Comparison of ENCODE assay signal across 15 cellular contexts in genomic region chr7:47559306-47560220, GRCh38. TPM values are rescaled to one million over a fixed set of nuclear protein-coding genes. Genes with fewer than 3 reads are reported as not detected.
DNase-seq lines count a peak whose midpoint lies in the region; ATAC-seq and TF ChIP-seq lines count a peak whose summit lies in the region.
"Had no signal": no experiment of that assay in that cellular context is flagged by ENCODE, and none has a peak within 500 bp of the region (broad histone marks: within the 10 kb centered on the region; RNA-seq: fewer than 3 reads in every experiment).

No MANE protein-coding gene starts in this region.

- peak overlapping the region in 1 of 2 experiments; percentile 55 for H3K4ac ChIP-seq in mesenchymal stem cell (ENCODE audit: low read depth in 1 of 2, low read length in 2 of 2)

- ATAC-seq in RWPE2 (ENCODE audit: low read depth) (no peak), HG03439 (IDR thresholded peaks at IDR 0.05; ENCODE audit: unreplicated experiment) (no peak), gastroesophageal sphincter (no peak)
- ATAC-seq: CD8-positive, alpha-beta T cell; HCT116 had no signal

- intact Hi-C loops in CD14-positive monocyte (cut with micrococcal nuclease) = no loop called here

- H2BK12ac ChIP-seq in mesenchymal stem cell (ENCODE audit: low read length in 2 of 2) = peak overlapping the region in 1 of 2 experiments; percentile 68

- no peak overlapping the region for H2BK5ac ChIP-seq in mesenchymal stem cell (ENCODE audit: low read depth, low read length, poor library complexity, severe bottlenecking)

- over 99% methylated on average over 16 of the region's 17 CpGs for WGBS in mesenchymal stem cell
- WGBS in gastroesophageal sphincter (ENCODE audit: low coverage in 1 of 2), 2 donors = 92 to 98% methylated on average over 2 to 7 of the region's 17 CpGs

- peak overlapping the region; percentile 27 for H2AK5ac ChIP-seq in mesenchymal stem cell (ENCODE audit: low read length, severe bottlenecking)

- H3K9ac ChIP-seq in mesenchymal stem cell (ENCODE audit: low read length) = no peak overlapping the region
- H3K9ac ChIP-seq: GM23248 had no signal

- H2BK15ac ChIP-seq in mesenchymal stem cell (ENCODE audit: low read depth, poor library complexity, severe bottlenecking) = no peak overlapping the region

- no peak for TF ChIP-seq EP300 in gastroesophageal sphincter (IDR thresholded peaks at IDR 0.05)

- no peak overlapping the region for H4K91ac ChIP-seq in mesenchymal stem cell (ENCODE audit: low read length)

- DNase-seq in CD14-positive monocyte (ENCODE audit: low spot score) = no peak
- DNase-seq in RWPE2 (ENCODE audit: low spot score) = no peak
- no peak for DNase-seq in mesenchymal stem cell
- no peak for DNase-seq in progenitor cell of endocrine pancreas (ENCODE audit: low spot score, unreplicated experiment)
- no peak for DNase-seq in activated T-cell treated with anti-CD3 and anti-CD28 coated beads, Interleukin-2, amount 50 U/mL, for 24 hours
- DNase-seq: BE2C; CD8-positive, alpha-beta T cell; COR-L47; DND-41; GDM1; GM23248 had no signal

- H3K36me3 Mint-ChIP-seq in CD14-positive monocyte (peaks cover 33 to 56% of the 10 kb centered on the region in 2 donors), progenitor cell of endocrine pancreas (ENCODE audit: insufficient read depth) (peaks cover 12% of the 10 kb centered on the region)
- no peaks in the 10 kb centered on the region for H3K36me3 Mint-ChIP-seq in activated T-cell treated with anti-CD3 and anti-CD28 coated beads, Interleukin-2, amount 50 U/mL, for 24 hours (ENCODE audit: low read depth)
- H3K36me3 Mint-ChIP-seq: CD8-positive, alpha-beta T cell had no signal

- 0 out of 2 replicates have a peak, but pooled peaks cover 5% of the 10 kb centered on the region for H3K36me3 ChIP-seq in RWPE2 (ENCODE audit: low read depth)
- peaks cover 0 to 21% of the 10 kb centered on the region in 2 experiments for H3K36me3 ChIP-seq in mesenchymal stem cell (ENCODE audit: control insufficient read depth in 1 of 2, insufficient read depth in 2 of 2, low read depth in 1 of 2, low read length in 2 of 2)
- no peaks in the 10 kb centered on the region for H3K36me3 ChIP-seq in gastroesophageal sphincter
- H3K36me3 ChIP-seq: BE2C had no signal

- peak overlapping the region; percentile 39 for H4K8ac ChIP-seq in mesenchymal stem cell (ENCODE audit: low read length)

- H3K14ac ChIP-seq in mesenchymal stem cell (ENCODE audit: low read length in 2 of 2) = peak overlapping the region in 1 of 2 experiments; percentile 53

- peak overlapping the region in 1 of 2 experiments; percentile 79 for H3K23ac ChIP-seq in mesenchymal stem cell (ENCODE audit: low read length in 2 of 2)

- H3K4me2 ChIP-seq in mesenchymal stem cell (ENCODE audit: low read length, poor library complexity, severe bottlenecking) = no peak overlapping the region

- H3K27ac Mint-ChIP-seq in CD14-positive monocyte = peak overlapping the region in 4 of 7 donors; percentile 12 to 75 (median 62)
- peak overlapping the region; percentile 34 for H3K27ac Mint-ChIP-seq in progenitor cell of endocrine pancreas
- H3K27ac Mint-ChIP-seq in activated T-cell treated with anti-CD3 and anti-CD28 coated beads, Interleukin-2, amount 50 U/mL, for 24 hours = no peak overlapping the region
- H3K27ac Mint-ChIP-seq: CD8-positive, alpha-beta T cell had no signal

- H3K27ac ChIP-seq in RWPE2 (ENCODE audit: poor library complexity, severe bottlenecking) (peak overlapping the region; percentile 91), mesenchymal stem cell (ENCODE audit: low read length, poor library complexity, severe bottlenecking) (no peak overlapping the region), gastroesophageal sphincter (no peak overlapping the region)
- H3K27ac ChIP-seq: C4-2B, GM23248 had no signal

- no peaks in the 10 kb centered on the region for H3K9me3 Mint-ChIP-seq in CD14-positive monocyte
- H3K9me3 Mint-ChIP-seq in progenitor cell of endocrine pancreas (ENCODE audit: low read depth) = no peaks in the 10 kb centered on the region
- no peaks in the 10 kb centered on the region for H3K9me3 Mint-ChIP-seq in activated T-cell treated with anti-CD3 and anti-CD28 coated beads, Interleukin-2, amount 50 U/mL, for 24 hours
- H3K9me3 Mint-ChIP-seq: CD8-positive, alpha-beta T cell had no signal

- H3K4me3 ChIP-seq in RWPE2 (ENCODE audit: severe bottlenecking) (no peak overlapping the region), mesenchymal stem cell (ENCODE audit: insufficient read depth in 1 of 2, low read depth in 1 of 2, low read length in 2 of 2) (no peak overlapping the region), gastroesophageal sphincter (no peak overlapping the region)
- H3K4me3 ChIP-seq: GM23248 had no signal

- H3K4me1 Mint-ChIP-seq in CD14-positive monocyte (peaks cover 37% of the 10 kb centered on the region), progenitor cell of endocrine pancreas (ENCODE audit: low read depth) (peaks cover 19% of the 10 kb centered on the region)
- no peaks in the 10 kb centered on the region for H3K4me1 Mint-ChIP-seq in activated T-cell treated with anti-CD3 and anti-CD28 coated beads, Interleukin-2, amount 50 U/mL, for 24 hours (ENCODE audit: low read depth)

- no peak overlapping the region for H2BK120ac ChIP-seq in mesenchymal stem cell (ENCODE audit: low read depth, low read length)

- H3K27me3 ChIP-seq in RWPE2 (ENCODE audit: insufficient read depth, poor library complexity, severe bottlenecking) (no peaks in the 10 kb centered on the region), mesenchymal stem cell (ENCODE audit: control insufficient read depth in 1 of 2, insufficient read depth in 1 of 2, low read length in 2 of 2) (no peaks in the 10 kb centered on the region), gastroesophageal sphincter (no peaks in the 10 kb centered on the region)
- H3K27me3 ChIP-seq: BE2C had no signal

- no peak for TF ChIP-seq POLR2A in gastroesophageal sphincter (IDR thresholded peaks at IDR 0.05)

- H2AFZ ChIP-seq in mesenchymal stem cell (ENCODE audit: low read depth, low read length) = no peak overlapping the region
- H2AFZ ChIP-seq: GM23248 had no signal

- peaks cover 34% of the 10 kb centered on the region for H3K4me1 ChIP-seq in RWPE2 (ENCODE audit: insufficient read depth, poor library complexity, severe bottlenecking)
- peaks cover 28% of the 10 kb centered on the region for H3K4me1 ChIP-seq in mesenchymal stem cell (ENCODE audit: control insufficient read depth, insufficient read depth, low read depth, low read length)
- H3K4me1 ChIP-seq in gastroesophageal sphincter = peaks cover 0 to 20% (median 4%) of the 10 kb centered on the region in 3 donors
- H3K4me1 ChIP-seq: BE2C had no signal

- no peaks in the 10 kb centered on the region for H3K9me3 ChIP-seq in RWPE2 (ENCODE audit: severe bottlenecking)
- H3K9me3 ChIP-seq in mesenchymal stem cell (ENCODE audit: control insufficient read depth, low read length) = no peaks in the 10 kb centered on the region
- no peaks in the 10 kb centered on the region for H3K9me3 ChIP-seq in gastroesophageal sphincter
- H3K9me3 ChIP-seq: BE2C had no signal

- peaks cover 53% of the 10 kb centered on the region for H3K79me1 ChIP-seq in mesenchymal stem cell (replicated peaks; ENCODE audit: low read length, poor library complexity, severe bottlenecking)

- TF ChIP-seq CTCF in CD14-positive monocyte (IDR thresholded peaks at IDR 0.05) (no peak), RWPE2 (IDR thresholded peaks at IDR 0.05; ENCODE audit: poor library complexity, severe bottlenecking) (no peak), progenitor cell of endocrine pancreas (IDR thresholded peaks at IDR 0.05; ENCODE audit: unreplicated experiment) (no peak), gastroesophageal sphincter (IDR thresholded peaks at IDR 0.05) (no peak)

- peak overlapping the region; percentile 10 to 11 for H3K18ac ChIP-seq in mesenchymal stem cell (ENCODE audit: low read depth in 1 of 2, low read length in 2 of 2)

- H3K27me3 Mint-ChIP-seq in CD14-positive monocyte (ENCODE audit: low read depth in 3 of 3) = peaks cover 0 to 5% (median 4%) of the 10 kb centered on the region in 3 donors
- H3K27me3 Mint-ChIP-seq in progenitor cell of endocrine pancreas = no peaks in the 10 kb centered on the region
- H3K27me3 Mint-ChIP-seq in activated T-cell treated with anti-CD3 and anti-CD28 coated beads, Interleukin-2, amount 50 U/mL, for 24 hours = no peaks in the 10 kb centered on the region

- H3K4me3 Mint-ChIP-seq in CD14-positive monocyte (no peak overlapping the region), progenitor cell of endocrine pancreas (ENCODE audit: low read depth) (no peak overlapping the region)
- no peak overlapping the region for H3K4me3 Mint-ChIP-seq in activated T-cell treated with anti-CD3 and anti-CD28 coated beads, Interleukin-2, amount 50 U/mL, for 24 hours
- H3K4me3 Mint-ChIP-seq: CD8-positive, alpha-beta T cell had no signal

RNA-seq across cellular contexts. Expression of gene TNS3, which starts 22.3 kb away (rescaled TPM):
- 1 to 10 TPM; 5.2 to 7.9 TPM for polyA plus RNA-seq in CD14-positive monocyte
- 142 TPM for polyA plus RNA-seq in mesenchymal stem cell (2013, experiment 1 of 2)
- 136 TPM for polyA plus RNA-seq in mesenchymal stem cell (2013, experiment 2 of 2)
- total RNA-seq in progenitor cell of endocrine pancreas (117 and 120 TPM in 2 replicates), gastroesophageal sphincter (10 to 100 TPM; 35.0 to 61.3 (median 45.1) TPM)
